ENCODE assay signal across 1 cellular context in the genomic region with DNA sequence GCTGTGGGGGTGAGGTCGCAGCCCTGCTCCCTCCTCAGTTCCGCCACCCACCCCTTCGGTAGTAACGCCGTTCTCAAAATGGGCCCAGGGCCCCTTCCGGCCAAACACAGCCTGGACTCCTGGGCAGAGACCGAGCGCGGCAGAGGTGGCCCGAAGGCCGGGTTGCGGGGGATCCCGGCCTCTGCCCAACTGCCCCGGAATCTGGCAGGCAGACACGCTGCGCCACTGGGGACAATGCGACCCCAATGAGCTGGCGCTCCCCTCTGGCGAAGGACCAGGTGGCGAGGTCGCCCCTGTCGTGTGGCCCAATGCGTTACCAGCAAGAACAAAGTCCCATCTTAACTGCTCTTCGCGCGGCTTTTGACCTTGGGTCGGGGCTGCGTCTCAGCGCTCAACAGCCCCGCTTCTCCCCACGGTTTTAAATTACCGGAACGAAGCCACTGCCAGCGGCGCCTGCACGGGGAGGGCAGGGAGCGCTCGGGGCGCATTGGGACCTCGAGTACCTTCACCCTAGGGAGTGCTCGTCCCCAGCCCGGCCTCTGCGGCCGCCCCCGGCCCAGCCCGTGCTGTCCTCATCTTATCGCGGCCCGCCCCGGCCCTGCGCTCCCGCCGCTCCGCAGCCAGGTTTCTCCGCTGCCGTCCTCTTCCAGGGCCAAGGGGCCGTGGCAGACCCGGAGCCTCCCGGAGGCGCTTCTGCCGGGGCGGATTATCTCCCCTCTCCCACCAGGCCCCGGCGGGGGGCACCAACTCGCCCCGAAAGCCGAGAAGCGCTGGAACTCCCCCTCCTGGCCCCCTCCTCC.
TF ChIP-seq lines count a peak whose summit lies in the region.

No MANE protein-coding gene starts in this region.

TF ChIP-seq in WTC11, 78 proteins besides CTCF, POLR2A, EP300 and RAD21 (continued from another document):
- TF ChIP-seq, protein P1, sequence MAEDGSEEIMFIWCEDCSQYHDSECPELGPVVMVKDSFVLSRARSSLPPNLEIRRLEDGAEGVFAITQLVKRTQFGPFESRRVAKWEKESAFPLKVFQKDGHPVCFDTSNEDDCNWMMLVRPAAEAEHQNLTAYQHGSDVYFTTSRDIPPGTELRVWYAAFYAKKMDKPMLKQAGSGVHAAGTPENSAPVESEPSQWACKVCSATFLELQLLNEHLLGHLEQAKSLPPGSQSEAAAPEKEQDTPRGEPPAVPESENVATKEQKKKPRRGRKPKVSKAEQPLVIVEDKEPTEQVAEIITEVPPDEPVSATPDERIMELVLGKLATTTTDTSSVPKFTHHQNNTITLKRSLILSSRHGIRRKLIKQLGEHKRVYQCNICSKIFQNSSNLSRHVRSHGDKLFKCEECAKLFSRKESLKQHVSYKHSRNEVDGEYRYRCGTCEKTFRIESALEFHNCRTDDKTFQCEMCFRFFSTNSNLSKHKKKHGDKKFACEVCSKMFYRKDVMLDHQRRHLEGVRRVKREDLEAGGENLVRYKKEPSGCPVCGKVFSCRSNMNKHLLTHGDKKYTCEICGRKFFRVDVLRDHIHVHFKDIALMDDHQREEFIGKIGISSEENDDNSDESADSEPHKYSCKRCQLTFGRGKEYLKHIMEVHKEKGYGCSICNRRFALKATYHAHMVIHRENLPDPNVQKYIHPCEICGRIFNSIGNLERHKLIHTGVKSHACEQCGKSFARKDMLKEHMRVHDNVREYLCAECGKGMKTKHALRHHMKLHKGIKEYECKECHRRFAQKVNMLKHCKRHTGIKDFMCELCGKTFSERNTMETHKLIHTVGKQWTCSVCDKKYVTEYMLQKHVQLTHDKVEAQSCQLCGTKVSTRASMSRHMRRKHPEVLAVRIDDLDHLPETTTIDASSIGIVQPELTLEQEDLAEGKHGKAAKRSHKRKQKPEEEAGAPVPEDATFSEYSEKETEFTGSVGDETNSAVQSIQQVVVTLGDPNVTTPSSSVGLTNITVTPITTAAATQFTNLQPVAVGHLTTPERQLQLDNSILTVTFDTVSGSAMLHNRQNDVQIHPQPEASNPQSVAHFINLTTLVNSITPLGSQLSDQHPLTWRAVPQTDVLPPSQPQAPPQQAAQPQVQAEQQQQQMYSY (CRISPR knock-in tag; IDR thresholded peaks at IDR 0.05) = peak; percentile 64
- no peak for TF ChIP-seq MYBL2 (CRISPR knock-in tag; IDR thresholded peaks at IDR 0.05)
